8 cellular contexts compared by ENCODE assay signal in the genomic region with DNA sequence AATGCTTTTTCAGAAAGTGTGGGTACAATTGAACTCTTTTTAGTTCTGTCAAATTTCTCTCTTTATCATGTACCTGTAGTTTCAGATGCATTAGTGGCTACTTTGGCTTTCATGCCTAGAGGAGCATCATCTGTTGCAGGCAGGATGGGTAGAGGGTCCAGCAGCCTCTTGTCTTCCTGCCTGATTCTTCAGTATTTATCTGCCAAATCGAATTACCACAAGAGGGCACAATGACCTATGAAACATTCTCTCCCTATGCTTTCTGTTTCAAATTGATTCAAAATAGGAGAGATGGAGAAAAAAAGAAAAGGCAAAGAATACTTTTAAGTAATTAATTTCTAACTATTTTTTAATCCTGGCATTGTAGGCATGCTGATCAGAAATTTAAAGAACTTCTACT.
DNase-seq lines count a peak whose midpoint lies in the region; ATAC-seq and TF ChIP-seq lines count a peak whose summit lies in the region.

No MANE protein-coding gene starts in this region.

- TF ChIP-seq CTCF in fibroblast of mammary gland (conservative IDR thresholded peaks at IDR 0.05; ENCODE audit: control insufficient read depth, insufficient read depth, low read depth, low read length) (peak; percentile 35), testis (IDR thresholded peaks at IDR 0.05) (peak in 2 of 3 experiments; percentile 22 to 36), uterus (IDR thresholded peaks at IDR 0.05) (no peak)

- no peaks in the 10 kb centered on the region for H3K4me1 ChIP-seq in testis
- no peaks in the 10 kb centered on the region for H3K4me1 ChIP-seq in uterus

- DNase-seq in Ammon's horn (ENCODE audit: low spot score) (peak; percentile 53), NCI-H748 (lab: John Stamatoyannopoulos, UW; ENCODE audit: unreplicated experiment) (peak; percentile 75), fibroblast of mammary gland (ENCODE audit: low read depth) (peak; percentile 39), testis (no peak), uterus (no peak)

- TF ChIP-seq POLR2A in testis (IDR thresholded peaks at IDR 0.05) (no peak), uterus (IDR thresholded peaks at IDR 0.05) (no peak)

- H3K4me3 ChIP-seq in fibroblast of mammary gland (ENCODE audit: control insufficient read depth, low read depth, low read length) (no peak overlapping the region), testis (no peak overlapping the region), uterus (no peak overlapping the region)

- H3K27me3 ChIP-seq in testis (no peaks in the 10 kb centered on the region), uterus (no peaks in the 10 kb centered on the region)

- 17 to 18% methylated on average over 1 of the region's 1 CpG for WGBS in testis, 2 donors

- H3K27ac ChIP-seq in testis: no peak overlapping the region
- H3K27ac ChIP-seq in uterus: no peak overlapping the region

- no peaks in the 10 kb centered on the region for H3K36me3 ChIP-seq in testis (ENCODE audit: low read depth, missing control alignments)
- no peaks in the 10 kb centered on the region for H3K36me3 ChIP-seq in uterus

- H3K9me3 ChIP-seq in testis (no peaks in the 10 kb centered on the region), uterus (no peaks in the 10 kb centered on the region)

- intact Hi-C loops in testis (cut with DNase I; ENCODE audit: low total_unique reads) (no loop called here), uterus (cut with DNase I; ENCODE audit: low total_unique reads) (no loop called here)

- ATAC-seq in GM18873 (IDR thresholded peaks at IDR 0.05; ENCODE audit: low FRiP score, unreplicated experiment): peak; percentile 39
- peak; percentile 80 for ATAC-seq in HG03196 (IDR thresholded peaks at IDR 0.05; ENCODE audit: unreplicated experiment)
- no peak for ATAC-seq in HG02970 (IDR thresholded peaks at IDR 0.05; ENCODE audit: low FRiP score, unreplicated experiment)

Comparison
In these comparisons a context has a peak if more than half of its experiments do, and no peak if none do; other contexts are left out.
1. DNase-seq: peak in Ammon's horn (single experiment), NCI-H748 (single experiment) and fibroblast of mammary gland (single experiment); none in testis (single experiment) and uterus (0 of 2).
2. CTCF ChIP-seq: peak in fibroblast of mammary gland (single experiment) and testis (2 of 3); none in uterus (0 of 4).